Comparison of ENCODE assay signal across 1 cellular context in genomic region chr10:21020545-21020944, GRCh38.
TF ChIP-seq lines count a peak whose summit lies in the region.

No MANE protein-coding gene starts in this region.

TF ChIP-seq in GM23338, 12 proteins besides CTCF, POLR2A, EP300 and RAD21 (continued from another document):
- TF ChIP-seq, protein P1, sequence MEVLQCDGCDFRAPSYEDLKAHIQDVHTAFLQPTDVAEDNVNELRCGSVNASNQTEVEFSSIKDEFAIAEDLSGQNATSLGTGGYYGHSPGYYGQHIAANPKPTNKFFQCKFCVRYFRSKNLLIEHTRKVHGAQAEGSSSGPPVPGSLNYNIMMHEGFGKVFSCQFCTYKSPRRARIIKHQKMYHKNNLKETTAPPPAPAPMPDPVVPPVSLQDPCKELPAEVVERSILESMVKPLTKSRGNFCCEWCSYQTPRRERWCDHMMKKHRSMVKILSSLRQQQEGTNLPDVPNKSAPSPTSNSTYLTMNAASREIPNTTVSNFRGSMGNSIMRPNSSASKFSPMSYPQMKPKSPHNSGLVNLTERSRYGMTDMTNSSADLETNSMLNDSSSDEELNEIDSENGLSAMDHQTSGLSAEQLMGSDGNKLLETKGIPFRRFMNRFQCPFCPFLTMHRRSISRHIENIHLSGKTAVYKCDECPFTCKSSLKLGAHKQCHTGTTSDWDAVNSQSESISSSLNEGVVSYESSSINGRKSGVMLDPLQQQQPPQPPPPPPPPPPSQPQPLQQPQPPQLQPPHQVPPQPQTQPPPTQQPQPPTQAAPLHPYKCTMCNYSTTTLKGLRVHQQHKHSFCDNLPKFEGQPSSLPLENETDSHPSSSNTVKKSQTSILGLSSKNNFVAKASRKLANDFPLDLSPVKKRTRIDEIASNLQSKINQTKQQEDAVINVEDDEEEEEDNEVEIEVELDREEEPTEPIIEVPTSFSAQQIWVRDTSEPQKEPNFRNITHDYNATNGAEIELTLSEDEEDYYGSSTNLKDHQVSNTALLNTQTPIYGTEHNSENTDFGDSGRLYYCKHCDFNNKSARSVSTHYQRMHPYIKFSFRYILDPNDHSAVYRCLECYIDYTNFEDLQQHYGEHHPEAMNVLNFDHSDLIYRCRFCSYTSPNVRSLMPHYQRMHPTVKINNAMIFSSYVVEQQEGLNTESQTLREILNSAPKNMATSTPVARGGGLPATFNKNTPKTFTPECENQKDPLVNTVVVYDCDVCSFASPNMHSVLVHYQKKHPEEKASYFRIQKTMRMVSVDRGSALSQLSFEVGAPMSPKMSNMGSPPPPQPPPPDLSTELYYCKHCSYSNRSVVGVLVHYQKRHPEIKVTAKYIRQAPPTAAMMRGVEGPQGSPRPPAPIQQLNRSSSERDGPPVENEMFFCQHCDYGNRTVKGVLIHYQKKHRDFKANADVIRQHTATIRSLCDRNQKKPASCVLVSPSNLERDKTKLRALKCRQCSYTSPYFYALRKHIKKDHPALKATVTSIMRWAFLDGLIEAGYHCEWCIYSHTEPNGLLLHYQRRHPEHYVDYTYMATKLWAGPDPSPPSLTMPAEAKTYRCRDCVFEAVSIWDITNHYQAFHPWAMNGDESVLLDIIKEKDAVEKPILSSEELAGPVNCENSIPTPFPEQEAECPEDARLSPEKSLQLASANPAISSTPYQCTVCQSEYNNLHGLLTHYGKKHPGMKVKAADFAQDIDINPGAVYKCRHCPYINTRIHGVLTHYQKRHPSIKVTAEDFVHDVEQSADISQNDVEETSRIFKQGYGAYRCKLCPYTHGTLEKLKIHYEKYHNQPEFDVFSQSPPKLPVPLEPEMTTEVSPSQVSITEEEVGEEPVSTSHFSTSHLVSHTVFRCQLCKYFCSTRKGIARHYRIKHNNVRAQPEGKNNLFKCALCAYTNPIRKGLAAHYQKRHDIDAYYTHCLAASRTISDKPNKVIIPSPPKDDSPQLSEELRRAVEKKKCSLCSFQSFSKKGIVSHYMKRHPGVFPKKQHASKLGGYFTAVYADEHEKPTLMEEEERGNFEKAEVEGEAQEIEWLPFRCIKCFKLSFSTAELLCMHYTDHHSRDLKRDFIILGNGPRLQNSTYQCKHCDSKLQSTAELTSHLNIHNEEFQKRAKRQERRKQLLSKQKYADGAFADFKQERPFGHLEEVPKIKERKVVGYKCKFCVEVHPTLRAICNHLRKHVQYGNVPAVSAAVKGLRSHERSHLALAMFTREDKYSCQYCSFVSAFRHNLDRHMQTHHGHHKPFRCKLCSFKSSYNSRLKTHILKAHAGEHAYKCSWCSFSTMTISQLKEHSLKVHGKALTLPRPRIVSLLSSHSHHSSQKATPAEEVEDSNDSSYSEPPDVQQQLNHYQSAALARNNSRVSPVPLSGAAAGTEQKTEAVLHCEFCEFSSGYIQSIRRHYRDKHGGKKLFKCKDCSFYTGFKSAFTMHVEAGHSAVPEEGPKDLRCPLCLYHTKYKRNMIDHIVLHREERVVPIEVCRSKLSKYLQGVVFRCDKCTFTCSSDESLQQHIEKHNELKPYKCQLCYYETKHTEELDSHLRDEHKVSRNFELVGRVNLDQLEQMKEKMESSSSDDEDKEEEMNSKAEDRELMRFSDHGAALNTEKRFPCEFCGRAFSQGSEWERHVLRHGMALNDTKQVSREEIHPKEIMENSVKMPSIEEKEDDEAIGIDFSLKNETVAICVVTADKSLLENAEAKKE (CRISPR knock-in tag; IDR thresholded peaks at IDR 0.05) = no peak
- no peak for TF ChIP-seq POLR2AphosphoS5 (IDR thresholded peaks at IDR 0.05; ENCODE audit: low read depth)
- no peak for TF ChIP-seq EZH2 (IDR thresholded peaks at IDR 0.05; ENCODE audit: low read depth, unreplicated experiment)
- no peak for TF ChIP-seq ETS1 (IDR thresholded peaks at IDR 0.05)
